8 cellular contexts compared by ENCODE assay signal in the genomic region with DNA sequence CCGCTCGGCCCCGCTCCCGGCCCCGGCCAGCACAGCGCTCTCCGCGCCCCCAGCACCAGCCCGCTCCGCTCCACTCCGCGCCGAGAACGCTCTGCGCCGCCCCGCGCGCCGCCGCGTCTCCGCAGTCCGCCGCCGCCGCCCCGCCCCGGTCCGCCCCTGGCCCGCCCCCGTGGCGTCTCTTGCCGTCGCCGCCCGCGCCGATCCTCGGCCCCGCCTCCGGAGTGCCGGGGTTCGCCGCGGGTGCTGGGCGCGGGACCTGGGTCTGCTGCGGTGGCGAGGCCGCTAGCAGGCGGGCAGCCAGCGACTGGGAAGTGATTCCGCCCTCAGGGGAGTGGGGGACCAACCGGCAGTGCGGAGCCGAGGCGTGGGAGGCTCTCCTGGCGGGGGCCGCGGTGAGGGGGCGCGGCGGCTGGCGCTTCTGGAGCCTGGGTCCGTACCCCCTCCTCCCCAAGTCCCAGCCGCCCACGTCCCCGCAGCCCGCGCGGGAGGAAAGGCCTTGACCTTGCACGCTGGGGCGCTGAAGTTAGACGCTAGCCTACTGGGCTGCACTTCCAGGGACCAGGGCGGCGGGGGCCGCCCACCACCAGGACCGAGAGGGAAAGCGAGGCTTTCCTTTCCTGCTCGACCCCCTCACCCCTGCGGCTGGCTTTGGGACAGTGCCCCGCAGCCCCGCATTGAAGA. TPM values are rescaled to one million over a fixed set of nuclear protein-coding genes. Genes with fewer than 3 reads are reported as not detected.
DNase-seq lines count a peak whose midpoint lies in the region; ATAC-seq and TF ChIP-seq lines count a peak whose summit lies in the region.

A gene with protein sequence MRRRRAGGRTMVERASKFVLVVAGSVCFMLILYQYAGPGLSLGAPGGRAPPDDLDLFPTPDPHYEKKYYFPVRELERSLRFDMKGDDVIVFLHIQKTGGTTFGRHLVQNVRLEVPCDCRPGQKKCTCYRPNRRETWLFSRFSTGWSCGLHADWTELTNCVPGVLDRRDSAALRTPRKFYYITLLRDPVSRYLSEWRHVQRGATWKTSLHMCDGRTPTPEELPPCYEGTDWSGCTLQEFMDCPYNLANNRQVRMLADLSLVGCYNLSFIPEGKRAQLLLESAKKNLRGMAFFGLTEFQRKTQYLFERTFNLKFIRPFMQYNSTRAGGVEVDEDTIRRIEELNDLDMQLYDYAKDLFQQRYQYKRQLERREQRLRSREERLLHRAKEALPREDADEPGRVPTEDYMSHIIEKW (minus strand): TSS at position 93 of the 681 bp plus-strand sequence. CDS start 305 bp downstream, outside the sequence.

- peaks cover 2% of the 10 kb centered on the region for H3K36me3 Mint-ChIP-seq in CD8-positive, alpha-beta T cell
- H3K36me3 Mint-ChIP-seq in endothelial cell (ENCODE audit: low read depth, unreplicated experiment) = peaks cover 12% of the 10 kb centered on the region

- H3K79me2 ChIP-seq in OCI-LY7 (ENCODE audit: insufficient read depth, low read depth, low read length) = no peaks in the 10 kb centered on the region; the same call in 1 of the 2 replicates

- peaks cover 40% of the 10 kb centered on the region for H3K4me1 Mint-ChIP-seq in CD8-positive, alpha-beta T cell (ENCODE audit: low read depth)
- H3K4me1 Mint-ChIP-seq in endothelial cell (ENCODE audit: unreplicated experiment) = peaks cover 12% of the 10 kb centered on the region

- no TSS peak for BruUV-seq in OCI-LY7 (replicated peaks; lab: Mats Ljungman, UMichigan)

- peak; percentile 82 for ATAC-seq in CD8-positive, alpha-beta T cell
- ATAC-seq in GM19397 (IDR thresholded peaks at IDR 0.05; ENCODE audit: unreplicated experiment) = peak; percentile 71
- peak; percentile 40 for ATAC-seq in HG03565 (IDR thresholded peaks at IDR 0.05; ENCODE audit: unreplicated experiment)

- no peaks in the 10 kb centered on the region for H3K27me3 Mint-ChIP-seq in CD8-positive, alpha-beta T cell (ENCODE audit: low read depth)
- H3K27me3 Mint-ChIP-seq in endothelial cell (ENCODE audit: unreplicated experiment) = peaks cover 21% of the 10 kb centered on the region

- H3K27me3 ChIP-seq in CD8-positive, alpha-beta T cell (ENCODE audit: insufficient read depth, low read length) = no peaks in the 10 kb centered on the region

- no peaks in the 10 kb centered on the region for H3K9me3 ChIP-seq in CD8-positive, alpha-beta T cell (ENCODE audit: low read length)
- no peaks in the 10 kb centered on the region for H3K9me3 ChIP-seq in OCI-LY7 (ENCODE audit: low read length)

- no peak within 1 kb of the TSS for H3K27ac ChIP-seq in CD8-positive, alpha-beta T cell (ENCODE audit: low read depth, low read length)
- H3K27ac ChIP-seq in OCI-LY7 (ENCODE audit: low read depth, low read length, poor library complexity, severe bottlenecking) = peak within 1 kb of the TSS; percentile 4

- H3K27ac Mint-ChIP-seq in CD8-positive, alpha-beta T cell = peak within 1 kb of the TSS; percentile 45
- no peak within 1 kb of the TSS for H3K27ac Mint-ChIP-seq in endothelial cell (ENCODE audit: unreplicated experiment)

- peak within 1 kb of the TSS; percentile 77 for H3K4me3 ChIP-seq in CD8-positive, alpha-beta T cell (ENCODE audit: low read depth, low read length)
- peak within 1 kb of the TSS; percentile 71 for H3K4me3 ChIP-seq in OCI-LY7 (ENCODE audit: low read depth, low read length, poor library complexity, severe bottlenecking)

- H3K4me3 Mint-ChIP-seq in CD8-positive, alpha-beta T cell = peak within 1 kb of the TSS; percentile 86
- peak within 1 kb of the TSS; percentile 89 for H3K4me3 Mint-ChIP-seq in endothelial cell (ENCODE audit: unreplicated experiment)

- no peaks in the 10 kb centered on the region for H3K36me3 ChIP-seq in CD8-positive, alpha-beta T cell (ENCODE audit: insufficient read depth, low read length)
- no peaks in the 10 kb centered on the region for H3K36me3 ChIP-seq in OCI-LY7 (ENCODE audit: insufficient read depth, low read length)

- peak; percentile 79 to 93 (median 88) for DNase-seq in CD8-positive, alpha-beta T cell
- DNase-seq in OCI-LY7 (ENCODE audit: low spot score) (peak; percentile 83), endothelial cell (ENCODE audit: low spot score) (peak; percentile 86), midbrain (lab: John Stamatoyannopoulos, UW) (peak; percentile 83)
- peak; percentile 94 for DNase-seq in activated CD8-positive, alpha-beta memory T cell treated with anti-CD3 and anti-CD28 coated beads, Interleukin-2, amount 50 U/mL, for 48 hours
- peak; percentile 81 to 85 for DNase-seq in stimulated activated CD8-positive, alpha-beta memory T cell treated with anti-CD3 and anti-CD28 coated beads, Interleukin-15, amount 100 ng/mL, for 48 hours (ENCODE audit: low read depth in 2 of 2)

- POLR2A ChIA-PET in CD8-positive, alpha-beta T cell (lab: Charles Lee) = no interaction called here
- POLR2A ChIA-PET in OCI-LY7 (lab: Charles Lee) = no interaction called here

- H4K20me1 ChIP-seq in OCI-LY7 (ENCODE audit: insufficient read depth, low read length) = peaks cover 22% of the 10 kb centered on the region; the same call in 1 of the 2 replicates

- CTCF ChIA-PET in CD8-positive, alpha-beta T cell (lab: Charles Lee) = no interaction called here
- CTCF ChIA-PET in OCI-LY7 (lab: Charles Lee; ENCODE audit: unreplicated experiment) = no interaction called here

- intact Hi-C loops in CD8-positive, alpha-beta T cell (cut with DNase I, micrococcal nuclease) = loop anchor here in 1 of 2 experiments (5.0 kb wide), 1 partner anchor 1662 kb away; the partner anchor contains the start of gene GYPC
- intact Hi-C loops in OCI-LY7 (cut with micrococcal nuclease; ENCODE audit: unreplicated experiment) = loop anchor here (5.0 kb wide), 1 partner anchor 257 kb away; no protein-coding TSS in a partner anchor

- peaks cover 37% of the 10 kb centered on the region for H3K4me1 ChIP-seq in CD8-positive, alpha-beta T cell (ENCODE audit: insufficient read depth, low read length)
- peaks cover 16% of the 10 kb centered on the region for H3K4me1 ChIP-seq in OCI-LY7 (ENCODE audit: insufficient read depth, low read length, poor library complexity, severe bottlenecking)

- TF ChIP-seq CTCF in CD8-positive, alpha-beta T cell (IDR thresholded peaks at IDR 0.05) = no peak
- TF ChIP-seq CTCF in OCI-LY7 (conservative IDR thresholded peaks at IDR 0.05; ENCODE audit: low read length) = no peak
- no peak for TF ChIP-seq CTCF in endothelial cell (IDR thresholded peaks at IDR 0.05; ENCODE audit: unreplicated experiment)

- no peaks in the 10 kb centered on the region for H3K9me3 Mint-ChIP-seq in CD8-positive, alpha-beta T cell
- no peaks in the 10 kb centered on the region for H3K9me3 Mint-ChIP-seq in endothelial cell (ENCODE audit: unreplicated experiment)

- peak within 1 kb of the TSS; percentile 76; the same call in 1 of the 2 replicates for H2AFZ ChIP-seq in OCI-LY7 (ENCODE audit: low read length)

- no peaks in the 10 kb centered on the region for H3K9me2 ChIP-seq in OCI-LY7 (ENCODE audit: insufficient read depth, low read length)

- H3K4me2 ChIP-seq in OCI-LY7 (ENCODE audit: low read length) = peak within 1 kb of the TSS; percentile 98

RNA-seq across cellular contexts. Expression of the gene that starts here (rescaled TPM):
- 1 to 10 TPM; 6.3 to 7.7 TPM for total RNA-seq in CD8-positive, alpha-beta T cell
- total RNA-seq in OCI-LY7 (2014; rRNA removed; shearing (Covaris generic)) = 12.0 and 17.6 TPM in 2 replicates
- 13.4 and 13.6 TPM in 2 replicates for total RNA-seq in OCI-LY7 (2022)
- 23.3 TPM for total RNA-seq in endothelial cell (ENCODE audit: unreplicated experiment)
